In the genomic region with DNA sequence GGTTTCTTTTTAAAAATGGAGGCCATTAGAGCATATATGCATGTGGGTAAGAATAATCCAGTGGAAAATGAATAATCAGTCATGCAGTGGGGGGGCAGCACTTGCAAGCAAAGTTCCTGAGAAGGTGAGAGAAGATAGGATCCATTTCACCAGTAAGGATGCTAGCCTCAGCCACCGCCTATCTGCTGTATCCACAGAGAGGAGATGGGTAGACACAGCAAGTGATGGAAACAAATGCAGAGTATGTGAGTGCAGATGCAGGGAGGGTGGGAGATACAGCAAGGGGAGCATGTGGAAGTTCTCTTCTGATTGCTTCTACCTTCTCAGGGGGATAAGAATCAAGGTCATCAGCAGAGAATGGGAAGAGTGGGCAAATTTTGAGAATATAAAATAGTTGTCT, we compare ENCODE assay signal across 4 cellular contexts.
"Had no signal": no experiment of that assay in that cellular context is flagged by ENCODE, and none has a peak within 500 bp of the region (broad histone marks: within the 10 kb centered on the region; RNA-seq: fewer than 3 reads in every experiment).

No MANE protein-coding gene starts in this region.

- H3K4me3 ChIP-seq: GM23338 had no signal

- H3K27ac Mint-ChIP-seq: GM23338, H9 had no signal

- H3K9me3 Mint-ChIP-seq: GM23338, H9 had no signal

- DNase-seq: H9, HCEC 1CT, IMR-90 had no signal

- H3K4me3 Mint-ChIP-seq: GM23338, H9 had no signal

- H3K4me1 Mint-ChIP-seq: GM23338 had no signal
